ENCODE assay signal across 26 cellular contexts in genomic region chr1:18230840-18231239, GRCh38.
DNase-seq lines count a peak whose midpoint lies in the region; ATAC-seq and TF ChIP-seq lines count a peak whose summit lies in the region.
"Had no signal": no experiment of that assay in that cellular context is flagged by ENCODE, and none has a peak within 500 bp of the region (broad histone marks: within the 10 kb centered on the region; RNA-seq: fewer than 3 reads in every experiment).

No MANE protein-coding gene starts in this region.

- peak; percentile 19 to 85 for DNase-seq in Kasumi-1 (lab: John Stamatoyannopoulos, UW)
- DNase-seq in SKM-1 (lab: John Stamatoyannopoulos, UW; ENCODE audit: unreplicated experiment) = peak; percentile 56
- DNase-seq in head of caudate nucleus = peak in 41 of 42 donors; percentile 13 to 83 (median 60)
- peak in 7 of 10 donors; percentile 19 to 89 (median 36) for DNase-seq in posterior cingulate gyrus
- no peak for DNase-seq in osteoblast (ENCODE audit: insufficient read length, low spot score, missing footprints)
- no peak for DNase-seq in RPMI8226
- DNase-seq: activated CD8-positive, alpha-beta T cell treated with anti-CD3 and anti-CD28 coated beads, Interleukin-2, amount 10 ng/mL, durations not matched to agents 7 days and 5 days; cortex of kidney; endodermal cell; esophagus squamous epithelium; foreskin melanocyte; left lung; mesendoderm; naive B cell; NCI-H187; NCI-H748 treated with DMSO at 0.1 percent for 48 hours; occipital lobe; small intestine; T-helper 17 cell had no signal

- no peaks in the 10 kb centered on the region for H4K20me1 ChIP-seq in osteoblast (ENCODE audit: insufficient read depth, low read length)
- H4K20me1 ChIP-seq: BLaER1 treated with 17β-estradiol and CSF1 and Interleukin-3, amounts not matched to agents 10 nM and 100 nM had no signal

- no peak overlapping the region for H2AFZ ChIP-seq in osteoblast (ENCODE audit: low read length)
- H2AFZ ChIP-seq: hepatocyte had no signal

- H3K27ac ChIP-seq in osteoblast (ENCODE audit: low read depth, low read length) = no peak overlapping the region
- H3K27ac ChIP-seq: ascending aorta; BLaER1 treated with 17β-estradiol and CSF1 and Interleukin-3, amounts not matched to agents 10 nM and 100 nM; esophagus squamous epithelium; hepatocyte; KMS-11; left lung; RWPE1 had no signal

- no peak for TF ChIP-seq CTCF in osteoblast (IDR thresholded peaks at IDR 0.05; ENCODE audit: extremely low read depth, low read depth, low read length)

- no peak overlapping the region for H3K4me3 ChIP-seq in osteoblast (ENCODE audit: insufficient read depth, low read length)
- H3K4me3 ChIP-seq: ascending aorta; BLaER1 treated with 17β-estradiol and CSF1 and Interleukin-3, amounts not matched to agents 10 nM and 100 nM; esophagus squamous epithelium; hepatocyte; left lung had no signal

- no peaks in the 10 kb centered on the region for H3K36me3 ChIP-seq in osteoblast (ENCODE audit: insufficient read depth, low read length)
- H3K36me3 ChIP-seq: ascending aorta; BLaER1 treated with 17β-estradiol and CSF1 and Interleukin-3, amounts not matched to agents 10 nM and 100 nM; esophagus squamous epithelium; left lung had no signal

- no peaks in the 10 kb centered on the region for H3K9me3 ChIP-seq in osteoblast (ENCODE audit: low read depth, low read length)

- no peak for ATAC-seq in GM21526 (IDR thresholded peaks at IDR 0.05; ENCODE audit: low FRiP score, unreplicated experiment)
- ATAC-seq: activated CD8-positive, alpha-beta T cell treated with anti-CD3 and anti-CD28 coated beads, Interleukin-2, amount 10 ng/mL, durations not matched to agents 7 days and 5 days; activated naive CD4-positive, alpha-beta T cell treated with anti-CD3 and anti-CD28 coated beads, Interleukin-2, amount 50 U/mL, for 72 hours; left lung; T-helper 17 cell had no signal

- no peak overlapping the region for H3K4me2 ChIP-seq in osteoblast (ENCODE audit: insufficient read depth, low read length)
- H3K4me2 ChIP-seq: BLaER1 treated with 17β-estradiol and CSF1 and Interleukin-3, amounts not matched to agents 10 nM and 100 nM; hepatocyte; KMS-11 had no signal

- no peaks in the 10 kb centered on the region for H3K27me3 ChIP-seq in osteoblast (ENCODE audit: insufficient read depth, low read length)
- H3K27me3 ChIP-seq: ascending aorta; BLaER1 treated with 17β-estradiol and CSF1 and Interleukin-3, amounts not matched to agents 10 nM and 100 nM had no signal

- no peaks in the 10 kb centered on the region for H3K79me2 ChIP-seq in osteoblast (ENCODE audit: insufficient read depth, low read length)
- H3K79me2 ChIP-seq: hepatocyte had no signal

- H3K4me1 ChIP-seq in osteoblast (ENCODE audit: insufficient read depth, low read length) = no peaks in the 10 kb centered on the region
- H3K4me1 ChIP-seq: ascending aorta, esophagus squamous epithelium, left lung had no signal

- intact Hi-C loops in head of caudate nucleus (cut with DNase I) (no loop called here), posterior cingulate gyrus (cut with DNase I) (loop anchor here (10.0 kb wide), 1 partner anchor 126 kb away; the partner anchor contains the start of gene IGSF21)

Comparison
In these comparisons a context has a peak if more than half of its experiments do, and no peak if none do; other contexts are left out.
1. DNase-seq: peak in Kasumi-1 (2 of 2), SKM-1 (single experiment), head of caudate nucleus (41 of 42) and posterior cingulate gyrus (7 of 10); none in osteoblast (single experiment) and RPMI8226 (single experiment).